In the genomic region with DNA sequence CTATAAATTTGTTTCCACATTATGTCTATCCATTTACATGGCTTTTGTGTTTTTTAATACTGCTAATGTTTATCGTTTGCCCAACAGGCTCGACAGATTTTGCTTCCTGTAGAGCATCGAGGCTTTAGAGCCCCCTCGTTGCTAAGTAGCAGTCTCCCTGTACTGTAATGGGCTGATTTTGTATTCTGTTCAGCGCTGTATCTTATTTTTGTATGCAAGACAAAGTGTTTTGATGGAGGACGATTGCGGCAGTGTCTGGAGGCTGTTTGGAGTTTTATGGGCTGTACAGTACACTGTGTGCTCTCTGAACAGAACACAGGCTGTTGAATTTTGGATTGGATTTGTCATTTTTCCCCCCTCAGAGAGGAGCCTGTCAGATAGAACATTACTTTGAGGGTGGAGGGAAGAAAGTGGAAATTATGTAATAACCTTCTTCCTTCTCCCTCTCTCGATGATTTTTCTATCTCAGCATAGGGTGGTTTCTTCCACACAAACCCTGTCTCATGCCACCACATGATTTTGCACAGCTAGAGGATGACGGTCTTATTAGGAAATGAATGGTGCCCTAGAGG, we compare ENCODE assay signal across 8 cellular contexts.
DNase-seq lines count a peak whose midpoint lies in the region; ATAC-seq and TF ChIP-seq lines count a peak whose summit lies in the region.

No MANE protein-coding gene starts in this region.

- no peak overlapping the region for H2AFZ ChIP-seq in OCI-LY7 (ENCODE audit: low read length)

- 31 to 40% methylated on average over 9 of the region's 9 CpGs for WGBS in testis, 2 donors

- H4K20me1 ChIP-seq in OCI-LY7 (ENCODE audit: insufficient read depth, low read length): no peaks in the 10 kb centered on the region

- TF ChIP-seq CTCF in OCI-LY7 (conservative IDR thresholded peaks at IDR 0.05; ENCODE audit: low read length) (no peak), coronary artery (IDR thresholded peaks at IDR 0.05) (no peak), testis (IDR thresholded peaks at IDR 0.05) (no peak)

- H3K4me2 ChIP-seq in OCI-LY7 (ENCODE audit: low read length): 0 out of 2 replicates have a peak overlapping the region, but pooled peaks have one; percentile 7

- ATAC-seq in HG03342 (IDR thresholded peaks at IDR 0.05; ENCODE audit: unreplicated experiment): no peak

- no peaks in the 10 kb centered on the region for H3K27me3 ChIP-seq in testis

- CTCF ChIA-PET in OCI-LY7 (lab: Charles Lee; ENCODE audit: unreplicated experiment): no interaction called here
- CTCF ChIA-PET in HEK293T (lab: Yijun Ruan, JAX): no interaction called here

- peaks cover 87% of the 10 kb centered on the region for H3K4me1 ChIP-seq in OCI-LY7 (ENCODE audit: insufficient read depth, low read length, poor library complexity, severe bottlenecking)
- peaks cover 90% of the 10 kb centered on the region for H3K4me1 ChIP-seq in testis

- POLR2A ChIA-PET in OCI-LY7 (lab: Charles Lee): no interaction called here
- POLR2A ChIA-PET in HEK293T (lab: Yijun Ruan, JAX): no interaction called here

- BruUV-seq in OCI-LY7 (replicated peaks; lab: Mats Ljungman, UMichigan): no TSS peak

- H3K9me2 ChIP-seq in OCI-LY7 (ENCODE audit: insufficient read depth, low read length): no peaks in the 10 kb centered on the region

- DNase-seq in OCI-LY7 (ENCODE audit: low spot score): no peak
- DNase-seq in coronary artery (ENCODE audit: low spot score): no peak
- peak; percentile 53 for DNase-seq in mucosa of gallbladder (ENCODE audit: low spot score)
- DNase-seq in testis: peak; percentile 56
- DNase-seq in HEK293T (ENCODE audit: extremely low spot score): no peak
- DNase-seq in retina: no peak
- DNase-seq in SKM-1 treated with dmso at 0.1 percent for 144 hours (lab: John Stamatoyannopoulos, UW; ENCODE audit: unreplicated experiment): no peak

- intact Hi-C loops in OCI-LY7 (cut with micrococcal nuclease; ENCODE audit: unreplicated experiment) (no loop called here), testis (cut with DNase I; ENCODE audit: low total_unique reads) (loop anchor here (5.0 kb wide), 1 partner anchor 102 kb away; no protein-coding TSS in a partner anchor)

- H3K36me3 ChIP-seq in OCI-LY7 (ENCODE audit: insufficient read depth, low read length) (no peaks in the 10 kb centered on the region), testis (ENCODE audit: low read depth, missing control alignments) (no peaks in the 10 kb centered on the region)

- H3K79me2 ChIP-seq in OCI-LY7 (ENCODE audit: insufficient read depth, low read depth, low read length): no peaks in the 10 kb centered on the region

- H3K4me3 ChIP-seq in OCI-LY7 (ENCODE audit: low read depth, low read length, poor library complexity, severe bottlenecking) (no peak overlapping the region), coronary artery (peak overlapping the region; percentile 58), testis (no peak overlapping the region)

- no peak overlapping the region for H3K27ac ChIP-seq in OCI-LY7 (ENCODE audit: low read depth, low read length, poor library complexity, severe bottlenecking)
- peak overlapping the region; percentile 98 to 99 for H3K27ac ChIP-seq in coronary artery
- H3K27ac ChIP-seq in testis: peak overlapping the region; percentile 98 to 99

- H3K9me3 ChIP-seq in OCI-LY7 (ENCODE audit: low read length) (no peaks in the 10 kb centered on the region), testis (no peaks in the 10 kb centered on the region)

- TF ChIP-seq POLR2A in testis (IDR thresholded peaks at IDR 0.05): no peak

TF ChIP-seq in HEK293T, 16 proteins besides CTCF, POLR2A, EP300 and RAD21:
- TF ChIP-seq ELF4 (IDR thresholded peaks at IDR 0.05) (no peak), ZNF384 (IDR thresholded peaks at IDR 0.05) (no peak), L3MBTL2 (conservative IDR thresholded peaks at IDR 0.05) (no peak), BHLHE40 (IDR thresholded peaks at IDR 0.05; ENCODE audit: borderline replicate concordance) (no peak), FOXA1 (IDR thresholded peaks at IDR 0.05) (no peak), LEF1 (IDR thresholded peaks at IDR 0.05; ENCODE audit: borderline replicate concordance) (no peak), TARDBP (IDR thresholded peaks at IDR 0.05) (no peak), HDGF (IDR thresholded peaks at IDR 0.05; ENCODE audit: borderline replicate concordance) (no peak), FOXM1 (IDR thresholded peaks at IDR 0.05; ENCODE audit: borderline replicate concordance) (no peak), SUZ12 (IDR thresholded peaks at IDR 0.05) (no peak), CTBP1 (IDR thresholded peaks at IDR 0.05; ENCODE audit: borderline replicate concordance) (no peak), SP1 (IDR thresholded peaks at IDR 0.05) (no peak), FOXK2 (IDR thresholded peaks at IDR 0.05) (no peak), NFRKB (IDR thresholded peaks at IDR 0.05) (no peak), ARNT (IDR thresholded peaks at IDR 0.05) (no peak)
- TF ChIP-seq, protein P1, sequence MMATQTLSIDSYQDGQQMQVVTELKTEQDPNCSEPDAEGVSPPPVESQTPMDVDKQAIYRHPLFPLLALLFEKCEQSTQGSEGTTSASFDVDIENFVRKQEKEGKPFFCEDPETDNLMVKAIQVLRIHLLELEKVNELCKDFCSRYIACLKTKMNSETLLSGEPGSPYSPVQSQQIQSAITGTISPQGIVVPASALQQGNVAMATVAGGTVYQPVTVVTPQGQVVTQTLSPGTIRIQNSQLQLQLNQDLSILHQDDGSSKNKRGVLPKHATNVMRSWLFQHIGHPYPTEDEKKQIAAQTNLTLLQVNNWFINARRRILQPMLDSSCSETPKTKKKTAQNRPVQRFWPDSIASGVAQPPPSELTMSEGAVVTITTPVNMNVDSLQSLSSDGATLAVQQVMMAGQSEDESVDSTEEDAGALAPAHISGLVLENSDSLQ (IDR thresholded peaks at IDR 0.05): no peak

Comparison
In these comparisons a context has a peak if more than half of its experiments do, and no peak if none do; other contexts are left out.
1. DNase-seq: peak in mucosa of gallbladder (single experiment) and testis (single experiment); none in OCI-LY7 (single experiment), coronary artery (single experiment), HEK293T (single experiment), retina (single experiment) and SKM-1 treated with dmso at 0.1 percent for 144 hours (single experiment).